ENCODE assay signal across 19 cellular contexts in the genomic region with DNA sequence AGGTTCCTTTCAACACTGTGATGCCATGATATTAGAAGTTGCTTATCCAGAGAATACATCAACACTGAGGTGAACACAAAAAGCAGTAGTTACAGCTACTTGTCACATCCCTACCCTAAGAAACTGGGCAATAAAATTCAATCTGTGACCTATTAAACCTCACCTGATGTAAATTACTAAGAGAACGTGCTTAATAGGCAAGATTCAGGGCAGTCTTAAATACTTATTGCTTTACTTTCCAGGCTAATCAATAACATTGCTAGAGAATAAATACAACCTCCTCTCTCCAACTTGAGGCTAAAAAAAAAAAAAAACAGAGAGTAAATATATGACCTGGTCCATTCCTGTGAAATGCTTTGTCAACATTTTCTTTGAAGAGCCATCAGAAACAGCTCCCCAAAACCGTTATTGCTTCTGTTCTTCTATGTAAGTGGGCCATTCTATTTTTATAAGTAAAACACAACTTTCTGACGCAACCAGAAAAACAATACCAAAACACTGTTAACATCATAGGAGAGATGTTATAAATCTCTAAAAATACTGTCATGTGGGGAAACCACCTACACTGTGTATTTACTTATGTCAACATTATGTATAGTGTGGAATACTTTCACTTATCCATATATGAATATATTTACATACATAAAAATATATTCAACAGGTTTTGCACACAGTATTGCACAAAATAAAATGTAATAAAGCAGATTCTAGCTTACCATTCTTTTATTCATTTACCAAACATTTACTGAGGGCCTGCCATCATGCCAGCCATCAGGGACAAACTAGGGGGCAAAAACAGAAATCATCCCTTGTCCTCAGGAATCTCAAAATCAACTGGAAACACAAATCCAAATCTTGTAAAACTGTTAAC. TPM values are rescaled to one million over a fixed set of nuclear protein-coding genes. Genes with fewer than 3 reads are reported as not detected.
DNase-seq lines count a peak whose midpoint lies in the region; ATAC-seq and TF ChIP-seq lines count a peak whose summit lies in the region.
"Had no signal": no experiment of that assay in that cellular context is flagged by ENCODE, and none has a peak within 500 bp of the region (broad histone marks: within the 10 kb centered on the region; RNA-seq: fewer than 3 reads in every experiment).

No MANE protein-coding gene starts in this region.

- H3K4me1 Mint-ChIP-seq in glutamatergic neuron (ENCODE audit: low read depth, unreplicated experiment) = peaks cover 25% of the 10 kb centered on the region

- H3K27me3 Mint-ChIP-seq in glutamatergic neuron (ENCODE audit: unreplicated experiment) = peaks cover 8% of the 10 kb centered on the region
- H3K27me3 Mint-ChIP-seq: naive B cell had no signal

- H3K36me3 Mint-ChIP-seq in glutamatergic neuron (ENCODE audit: unreplicated experiment) = no peaks in the 10 kb centered on the region

- peaks cover 3% of the 10 kb centered on the region; the same call in 1 of the 2 replicates for H4K20me1 ChIP-seq in KMS-11 (ENCODE audit: insufficient read depth)

- ATAC-seq in GM19324 (IDR thresholded peaks at IDR 0.05; ENCODE audit: low FRiP score, unreplicated experiment) = no peak
- ATAC-seq: activated CD8-positive, alpha-beta T cell treated with anti-CD3 and anti-CD28 coated beads for 36 hours; lower lobe of right lung had no signal

- peaks cover 31% of the 10 kb centered on the region for H3K4me1 ChIP-seq in KMS-11 (ENCODE audit: low read depth, poor library complexity, severe bottlenecking)

- H3K27me3 ChIP-seq in KMS-11 (ENCODE audit: insufficient read depth, low read depth) = no peaks in the 10 kb centered on the region
- H3K27me3 ChIP-seq: right atrium auricular region, testis had no signal

- H3K9me3 Mint-ChIP-seq in glutamatergic neuron (ENCODE audit: unreplicated experiment) = peaks cover 5% of the 10 kb centered on the region
- H3K9me3 Mint-ChIP-seq: activated CD8-positive, alpha-beta T cell treated with anti-CD3 and anti-CD28 coated beads for 36 hours; CD4-positive, alpha-beta memory T cell; naive B cell had no signal

- H3K4me3 ChIP-seq in KMS-11 (IDR thresholded peaks at IDR 0.05; ENCODE audit: insufficient read depth, low read depth, low read length) = no peak overlapping the region
- H3K4me3 ChIP-seq: lower lobe of right lung, right atrium auricular region, testis had no signal

- H3K4me2 ChIP-seq in KMS-11 = peak overlapping the region; percentile 49

- H3K9ac ChIP-seq in KMS-11 = no peak overlapping the region

- TF ChIP-seq CTCF in KMS-11 (conservative IDR thresholded peaks at IDR 0.05; ENCODE audit: low read depth, low read length) (no peak), glutamatergic neuron (IDR thresholded peaks at IDR 0.05; ENCODE audit: partially characterized antibody, unreplicated experiment) (no peak)

- no peak overlapping the region for H3K27ac Mint-ChIP-seq in glutamatergic neuron (ENCODE audit: unreplicated experiment)
- H3K27ac Mint-ChIP-seq: activated CD8-positive, alpha-beta T cell treated with anti-CD3 and anti-CD28 coated beads for 36 hours; HFFc6 had no signal

- DNase-seq in NCI-H526 treated with DMSO at 0.1 percent for 48 hours (lab: John Stamatoyannopoulos, UW) (peak; percentile 33), NCI-H526 (lab: John Stamatoyannopoulos, UW) (no peak), glutamatergic neuron (no peak), KG1 (lab: John Stamatoyannopoulos, UW) (no peak), substantia nigra (lab: John Stamatoyannopoulos, UW) (no peak)
- no peak for DNase-seq in stimulated activated naive CD4-positive, alpha-beta T cell (lab: John Stamatoyannopoulos, UW)
- DNase-seq: activated CD8-positive, alpha-beta T cell treated with anti-CD3 and anti-CD28 coated beads for 36 hours; CD4-positive, alpha-beta memory T cell; cerebellar nuclear complex; EL; HFFc6; lower lobe of right lung; naive B cell; NCI-H510A treated with DMSO at 0.1 percent for 48 hours; stimulated activated CD4-positive, alpha-beta T cell treated with anti-CD3 and anti-CD28 coated beads, Interleukin-2, amount 100 ng/mL, for 24 hours; testis had no signal

- peak overlapping the region; percentile 8 for H3K4me3 Mint-ChIP-seq in glutamatergic neuron (ENCODE audit: unreplicated experiment)
- H3K4me3 Mint-ChIP-seq: activated CD8-positive, alpha-beta T cell treated with anti-CD3 and anti-CD28 coated beads for 36 hours had no signal

- H3K27ac ChIP-seq in KMS-11 = no peak overlapping the region
- H3K27ac ChIP-seq in substantia nigra (ENCODE audit: low read depth, low read length, poor library complexity, severe bottlenecking) = no peak overlapping the region
- H3K27ac ChIP-seq: lower lobe of right lung, right atrium auricular region had no signal

- peaks cover 7% of the 10 kb centered on the region; the same call in 1 of the 2 replicates for H3K36me3 ChIP-seq in KMS-11 (ENCODE audit: insufficient read depth)

- peaks cover 21% of the 10 kb centered on the region for H3K79me2 ChIP-seq in KMS-11 (ENCODE audit: insufficient read depth, low read depth)

- no peak overlapping the region for H2AFZ ChIP-seq in KMS-11 (ENCODE audit: low read depth)

RNA-seq across cellular contexts. Expression of gene NKIRAS1, which starts 2.7 kb away (rescaled TPM):
- total RNA-seq in glutamatergic neuron (ENCODE audit: unreplicated experiment) = 12.6 TPM

RNA-seq across cellular contexts. Expression of gene RPL15, which starts 2.8 kb away (rescaled TPM):
- total RNA-seq in glutamatergic neuron (ENCODE audit: unreplicated experiment) = 1,377 TPM

RNA-seq across cellular contexts. Expression of gene NR1D2, which starts 31.0 kb away (rescaled TPM):
- total RNA-seq in glutamatergic neuron (ENCODE audit: unreplicated experiment) = 10.1 TPM
